In the genomic region with DNA sequence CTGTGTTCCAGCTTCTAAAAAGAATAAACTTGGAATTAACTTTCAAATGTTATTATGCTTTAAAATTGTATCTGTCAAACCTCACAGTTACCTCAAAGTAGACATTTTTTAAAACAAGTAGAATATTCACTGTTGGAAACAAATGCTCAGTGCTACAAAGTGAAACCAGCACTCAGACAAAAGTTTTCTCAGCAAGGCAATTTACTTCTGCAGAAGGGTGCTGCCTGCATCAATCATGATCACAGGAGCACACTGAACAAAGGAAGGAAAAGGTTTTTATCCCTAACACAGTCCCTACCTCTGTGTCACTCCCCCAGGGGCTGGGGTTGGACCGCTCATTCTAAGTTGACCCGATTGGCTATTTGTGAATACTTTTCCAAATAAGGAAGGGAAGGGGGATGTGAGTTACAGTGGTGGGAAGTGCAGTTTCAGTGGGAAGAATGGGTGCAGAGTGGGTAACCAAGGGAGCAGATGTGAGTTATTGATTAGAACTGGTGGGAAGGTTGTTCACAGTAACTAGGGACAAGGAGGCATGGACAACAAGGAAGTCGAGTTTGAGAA, we compare ENCODE assay signal across 15 cellular contexts.
DNase-seq lines count a peak whose midpoint lies in the region; TF ChIP-seq lines count a peak whose summit lies in the region.
"Had no signal": no experiment of that assay in that cellular context is flagged by ENCODE, and none has a peak within 500 bp of the region (broad histone marks: within the 10 kb centered on the region; RNA-seq: fewer than 3 reads in every experiment).

No MANE protein-coding gene starts in this region.

- H3F3A ChIP-seq in neural progenitor cell (ENCODE audit: low read depth), result no peaks in the 10 kb centered on the region

- 91% methylated on average over 3 of the region's 3 CpGs for WGBS in prostate gland

- H3K27me3 ChIP-seq in neural progenitor cell (no peaks in the 10 kb centered on the region), prostate gland (replicated peaks; ENCODE audit: insufficient read depth) (no peaks in the 10 kb centered on the region)
- H3K27me3 ChIP-seq: BE2C had no signal

- no peak overlapping the region for H3K9ac ChIP-seq in neural progenitor cell

- H3K4me2 ChIP-seq in neural progenitor cell, result peak overlapping the region; percentile 27
- H3K4me2 ChIP-seq: A549 had no signal

- no peaks in the 10 kb centered on the region for H3K36me3 ChIP-seq in neural progenitor cell
- H3K36me3 ChIP-seq in prostate gland, result no peaks in the 10 kb centered on the region
- H3K36me3 ChIP-seq: BE2C had no signal

- peak; percentile 4 for DNase-seq in OCI-M1 (lab: John Stamatoyannopoulos, UW)
- DNase-seq in chondrocyte (ENCODE audit: low spot score), result no peak
- DNase-seq in neural progenitor cell (ENCODE audit: low spot score), result peak; percentile 55
- no peak for DNase-seq in prostate gland (ENCODE audit: low spot score)
- no peak for DNase-seq in coronary artery (ENCODE audit: low spot score)
- no peak for DNase-seq in anterior cingulate cortex (lab: John Stamatoyannopoulos, UW)
- DNase-seq: BE2C; CD4-positive, alpha-beta memory T cell; COR-L47; DMS153; DMS79 treated with DMSO at 0.1 percent for 48 hours; EL had no signal

- no peaks in the 10 kb centered on the region for H3K9me3 ChIP-seq in neural progenitor cell (ENCODE audit: low read depth)
- no peaks in the 10 kb centered on the region for H3K9me3 ChIP-seq in prostate gland
- H3K9me3 ChIP-seq: BE2C had no signal

- H3K36me3 Mint-ChIP-seq in chondrocyte (ENCODE audit: low read depth) (peaks cover 5% of the 10 kb centered on the region), neural progenitor cell (peaks cover 1% of the 10 kb centered on the region)

- H3K4me1 ChIP-seq in neural progenitor cell, result peaks cover 12% of the 10 kb centered on the region
- H3K4me1 ChIP-seq in prostate gland (replicated peaks), result no peaks in the 10 kb centered on the region
- H3K4me1 ChIP-seq: BE2C had no signal

- TF ChIP-seq CTCF in chondrocyte (IDR thresholded peaks at IDR 0.05) (no peak), neural progenitor cell (IDR thresholded peaks at IDR 0.05) (no peak), prostate gland (IDR thresholded peaks at IDR 0.05) (no peak), coronary artery (IDR thresholded peaks at IDR 0.05) (no peak)

- no peak overlapping the region for H3K27ac ChIP-seq in neural progenitor cell
- no peak overlapping the region for H3K27ac ChIP-seq in prostate gland
- no peak overlapping the region for H3K27ac ChIP-seq in coronary artery
- H3K27ac ChIP-seq: A549, C4-2B had no signal

- H3K27me3 Mint-ChIP-seq in chondrocyte (ENCODE audit: low read depth) (no peaks in the 10 kb centered on the region), neural progenitor cell (ENCODE audit: insufficient read depth, low read depth) (peaks cover 5% of the 10 kb centered on the region)

- H3K4me1 Mint-ChIP-seq in chondrocyte (ENCODE audit: low read depth), result peaks cover 7% of the 10 kb centered on the region
- peaks cover 2% of the 10 kb centered on the region for H3K4me1 Mint-ChIP-seq in neural progenitor cell
- H3K4me1 Mint-ChIP-seq: CD4-positive, alpha-beta memory T cell; IgD-negative memory B cell had no signal

- H3K27ac Mint-ChIP-seq in chondrocyte (ENCODE audit: unreplicated experiment) (no peak overlapping the region), neural progenitor cell (no peak overlapping the region)
- H3K27ac Mint-ChIP-seq: CD4-positive, alpha-beta memory T cell; IgD-negative memory B cell had no signal

- no peak overlapping the region for H3K4me3 ChIP-seq in neural progenitor cell
- H3K4me3 ChIP-seq in prostate gland, result no peak overlapping the region
- H3K4me3 ChIP-seq in coronary artery, result no peak overlapping the region
- H3K4me3 ChIP-seq: A549 had no signal

- no peak for TF ChIP-seq POLR2A in prostate gland (IDR thresholded peaks at IDR 0.05)

- H3K9me3 Mint-ChIP-seq in chondrocyte (ENCODE audit: low read depth) (peaks cover 26% of the 10 kb centered on the region), neural progenitor cell (peaks cover 29% of the 10 kb centered on the region)

- peak overlapping the region; percentile 77 for H2AFZ ChIP-seq in neural progenitor cell (replicated peaks)

- H3K79me2 ChIP-seq in neural progenitor cell (ENCODE audit: low read depth), result no peaks in the 10 kb centered on the region

- H4K20me1 ChIP-seq in neural progenitor cell (ENCODE audit: low read depth), result no peaks in the 10 kb centered on the region

- intact Hi-C loops in prostate gland (cut with DNase I), result no loop called here

- H3K4me3 Mint-ChIP-seq in chondrocyte (ENCODE audit: unreplicated experiment) (peak overlapping the region; percentile 36), neural progenitor cell (no peak overlapping the region)
- H3K4me3 Mint-ChIP-seq: CD4-positive, alpha-beta memory T cell; IgD-negative memory B cell had no signal

Comparison
In these comparisons a context has a peak if more than half of its experiments do, and no peak if none do; other contexts are left out.
1. DNase-seq: peak in OCI-M1 (single experiment) and neural progenitor cell (single experiment); none in chondrocyte (single experiment), prostate gland (single experiment), coronary artery (single experiment) and anterior cingulate cortex (0 of 58).